39 cellular contexts compared by ENCODE assay signal in genomic region chr21:15793109-15793508, GRCh38.
"Had no signal": no experiment of that assay in that cellular context is flagged by ENCODE, and none has a peak within 500 bp of the region (broad histone marks: within the 10 kb centered on the region; RNA-seq: fewer than 3 reads in every experiment).

No MANE protein-coding gene starts in this region.

- FAIRE-seq: bronchial epithelial cell, TTC549 had no signal

- H3K36me3 Mint-ChIP-seq: WTC11 had no signal

- H3K27me3 ChIP-seq: ascending aorta, cardiac muscle cell had no signal

- H3K9me3 Mint-ChIP-seq: activated CD4-positive, alpha-beta memory T cell treated with anti-CD3 and anti-CD28 coated beads, Interleukin-2, amount 10 ng/mL, durations not matched to agents 7 days and 5 days; activated CD4-positive, alpha-beta T cell treated with anti-CD3 and anti-CD28 coated beads, Interleukin-2, amount 10 ng/mL, durations not matched to agents 7 days and 5 days; activated naive CD4-positive, alpha-beta T cell treated with anti-CD3 and anti-CD28 coated beads, Interleukin-2, amount 10 ng/mL, durations not matched to agents 7 days and 5 days; activated naive CD4-positive, alpha-beta T cell treated with anti-CD3 and anti-CD28 coated beads, Interleukin-2, amount 50 U/mL, for 24 hours; activated naive CD8-positive, alpha-beta T cell treated with anti-CD3 and anti-CD28 coated beads, Interleukin-2, amount 10 ng/mL, durations not matched to agents 7 days and 5 days; activated naive CD8-positive, alpha-beta T cell treated with anti-CD3 and anti-CD28 coated beads, Interleukin-2, amount 50 U/mL, for 24 hours; activated T-cell treated with anti-CD3 and anti-CD28 coated beads, Interleukin-2, amount 50 U/mL, for 24 hours; activated T-helper 2 cell treated with anti-CD3 and anti-CD28 coated beads, Interferon-gamma antibody, Interleukin-2, Interleukin-4, amounts not matched to agents 10 μg/mL and 5 μg/mL and 100 μg/mL, durations not matched to agents 14 hours and 24 hours and 36 hours; brain; central memory CD8-positive, alpha-beta T cell; T-helper 1 cell treated with Interleukin-12 subunit alpha and Interleukin-12 subunit beta and Interleukin-4 antibody, amounts not matched to agents 30 μg/mL and 1 μg/mL, for 36 hours; T-helper 2 cell treated with Interferon-gamma antibody and Interleukin-4, amounts not matched to agents 5 μg/mL and 100 μg/mL, for 36 hours; WTC11 had no signal

- DNase-seq: activated CD4-positive, alpha-beta memory T cell treated with anti-CD3 and anti-CD28 coated beads, Interleukin-2, amount 10 ng/mL, durations not matched to agents 7 days and 5 days; activated CD4-positive, alpha-beta T cell treated with anti-CD3 and anti-CD28 coated beads for 1 hour; activated CD4-positive, alpha-beta T cell treated with anti-CD3 and anti-CD28 coated beads for 36 hours; activated CD4-positive, alpha-beta T cell treated with anti-CD3 and anti-CD28 coated beads for 48 hours; activated CD4-positive, alpha-beta T cell treated with anti-CD3 and anti-CD28 coated beads, Interleukin-2, amount 10 ng/mL, durations not matched to agents 7 days and 5 days; activated CD4-positive, alpha-beta T cell treated with anti-CD3 and anti-CD28 coated beads, Interleukin-2, amount 50 U/mL, for 48 hours; activated CD4-positive, CD25-positive, alpha-beta regulatory T cell; activated CD8-positive, alpha-beta memory T cell treated with anti-CD3 and anti-CD28 coated beads for 24 hours; activated CD8-positive, alpha-beta memory T cell treated with anti-CD3 and anti-CD28 coated beads, Interleukin-2, amount 10 ng/mL, durations not matched to agents 7 days and 5 days; activated CD8-positive, alpha-beta memory T cell treated with anti-CD3 and anti-CD28 coated beads, Interleukin-2, amount 50 U/mL, for 48 hours; activated CD8-positive, alpha-beta T cell treated with anti-CD3 and anti-CD28 coated beads, Interleukin-2, amount 10 ng/mL, durations not matched to agents 7 days and 5 days; activated effector memory CD4-positive, alpha-beta T cell treated with Interleukin-2 at 50 U/mL for 16 hours; activated gamma-delta T cell; activated naive CD4-positive, alpha-beta T cell treated with anti-CD3 and anti-CD28 coated beads, Interleukin-2, amount 10 ng/mL, durations not matched to agents 7 days and 5 days; activated naive CD4-positive, alpha-beta T cell treated with Interleukin-2 at 50 U/mL for 16 hours; activated naive CD8-positive, alpha-beta T cell treated with anti-CD3 and anti-CD28 coated beads, Interleukin-2, amount 10 ng/mL, durations not matched to agents 7 days and 5 days; activated naive CD8-positive, alpha-beta T cell treated with anti-CD3 and anti-CD28 coated beads, Interleukin-2, amount 50 U/mL, for 24 hours; activated T-cell treated with anti-CD3 and anti-CD28 coated beads, Interleukin-2, amount 50 U/mL, for 24 hours; activated T-cell treated with anti-CD3 and anti-CD28 coated beads, Interleukin-2, amount 50 U/mL, for 48 hours; amygdala; anterior cingulate cortex; caudate nucleus; cerebellar nuclear complex; T-helper 2 cell; T-helper 9 cell; WERI-Rb-1 had no signal

- H3K36me3 ChIP-seq: ascending aorta, cardiac muscle cell, WERI-Rb-1 had no signal

- H3K4me1 ChIP-seq: ascending aorta had no signal

- H3K4me3 Mint-ChIP-seq: activated CD4-positive, alpha-beta memory T cell treated with anti-CD3 and anti-CD28 coated beads, Interleukin-2, amount 10 ng/mL, durations not matched to agents 7 days and 5 days; activated CD4-positive, alpha-beta T cell treated with anti-CD3 and anti-CD28 coated beads for 36 hours; activated CD4-positive, alpha-beta T cell treated with anti-CD3 and anti-CD28 coated beads, Interleukin-2, amount 10 ng/mL, durations not matched to agents 7 days and 5 days; activated CD8-positive, alpha-beta memory T cell treated with anti-CD3 and anti-CD28 coated beads, Interleukin-2, amount 10 ng/mL, durations not matched to agents 7 days and 5 days; activated CD8-positive, alpha-beta T cell treated with anti-CD3 and anti-CD28 coated beads, Interleukin-2, amount 10 ng/mL, durations not matched to agents 7 days and 5 days; activated naive CD4-positive, alpha-beta T cell treated with anti-CD3 and anti-CD28 coated beads, Interleukin-2, amount 10 ng/mL, durations not matched to agents 7 days and 5 days; activated naive CD4-positive, alpha-beta T cell treated with anti-CD3 and anti-CD28 coated beads, Interleukin-2, amount 50 U/mL, for 24 hours; activated naive CD8-positive, alpha-beta T cell; activated naive CD8-positive, alpha-beta T cell treated with anti-CD3 and anti-CD28 coated beads, Interleukin-2, amount 10 ng/mL, durations not matched to agents 7 days and 5 days; activated naive CD8-positive, alpha-beta T cell treated with anti-CD3 and anti-CD28 coated beads, Interleukin-2, amount 50 U/mL, for 24 hours; activated T-cell treated with anti-CD3 and anti-CD28 coated beads, Interleukin-2, amount 50 U/mL, for 24 hours; brain; central memory CD8-positive, alpha-beta T cell; T-helper 1 cell treated with Interleukin-12 subunit alpha and Interleukin-12 subunit beta and Interleukin-4 antibody, amounts not matched to agents 30 μg/mL and 1 μg/mL, for 36 hours; T-helper 2 cell treated with Interferon-gamma antibody and Interleukin-4, amounts not matched to agents 5 μg/mL and 100 μg/mL, for 36 hours; WTC11 had no signal

- H3K27ac Mint-ChIP-seq: activated CD4-positive, alpha-beta memory T cell treated with anti-CD3 and anti-CD28 coated beads, Interleukin-2, amount 10 ng/mL, durations not matched to agents 7 days and 5 days; activated CD4-positive, alpha-beta T cell treated with anti-CD3 and anti-CD28 coated beads for 36 hours; activated CD4-positive, alpha-beta T cell treated with anti-CD3 and anti-CD28 coated beads, Interleukin-2, amount 10 ng/mL, durations not matched to agents 7 days and 5 days; activated CD8-positive, alpha-beta memory T cell treated with anti-CD3 and anti-CD28 coated beads, Interleukin-2, amount 10 ng/mL, durations not matched to agents 7 days and 5 days; activated CD8-positive, alpha-beta T cell treated with anti-CD3 and anti-CD28 coated beads, Interleukin-2, amount 10 ng/mL, durations not matched to agents 7 days and 5 days; activated naive CD4-positive, alpha-beta T cell treated with anti-CD3 and anti-CD28 coated beads, Interleukin-2, amount 10 ng/mL, durations not matched to agents 7 days and 5 days; activated naive CD4-positive, alpha-beta T cell treated with anti-CD3 and anti-CD28 coated beads, Interleukin-2, amount 50 U/mL, for 24 hours; activated naive CD8-positive, alpha-beta T cell; activated naive CD8-positive, alpha-beta T cell treated with anti-CD3 and anti-CD28 coated beads, Interleukin-2, amount 10 ng/mL, durations not matched to agents 7 days and 5 days; activated naive CD8-positive, alpha-beta T cell treated with anti-CD3 and anti-CD28 coated beads, Interleukin-2, amount 50 U/mL, for 24 hours; activated T-cell treated with anti-CD3 and anti-CD28 coated beads, Interleukin-2, amount 50 U/mL, for 24 hours; activated T-helper 2 cell treated with anti-CD3 and anti-CD28 coated beads, Interferon-gamma antibody, Interleukin-2, Interleukin-4, amounts not matched to agents 10 μg/mL and 5 μg/mL and 100 μg/mL, durations not matched to agents 14 hours and 24 hours and 36 hours; T-helper 1 cell treated with Interleukin-12 subunit alpha and Interleukin-12 subunit beta and Interleukin-4 antibody, amounts not matched to agents 30 μg/mL and 1 μg/mL, for 36 hours; T-helper 2 cell treated with Interferon-gamma antibody and Interleukin-4, amounts not matched to agents 5 μg/mL and 100 μg/mL, for 36 hours; WTC11 had no signal

- H3K9me3 ChIP-seq: ascending aorta had no signal

- H3K4me1 Mint-ChIP-seq: brain had no signal

- ATAC-seq: activated CD4-positive, alpha-beta T cell treated with anti-CD3 and anti-CD28 coated beads for 36 hours; activated CD4-positive, CD25-positive, alpha-beta regulatory T cell treated with anti-CD3 and anti-CD28 coated beads, Interleukin-2, amount 50 U/mL, for 24 hours; activated CD8-positive, alpha-beta memory T cell treated with anti-CD3 and anti-CD28 coated beads, Interleukin-2, amount 10 ng/mL, durations not matched to agents 7 days and 5 days; activated CD8-positive, alpha-beta T cell treated with anti-CD3 and anti-CD28 coated beads, Interleukin-2, amount 10 ng/mL, durations not matched to agents 7 days and 5 days; activated naive CD8-positive, alpha-beta T cell treated with anti-CD3 and anti-CD28 coated beads, Interleukin-2, amount 50 U/mL, for 24 hours; WTC11 had no signal

- H3K4me3 ChIP-seq: ascending aorta, cardiac muscle cell had no signal

- H3K27ac ChIP-seq: ascending aorta, cardiac muscle cell, WERI-Rb-1 had no signal

- H3K27me3 Mint-ChIP-seq: activated CD4-positive, alpha-beta memory T cell treated with anti-CD3 and anti-CD28 coated beads, Interleukin-2, amount 10 ng/mL, durations not matched to agents 7 days and 5 days; activated CD4-positive, alpha-beta T cell treated with anti-CD3 and anti-CD28 coated beads for 36 hours; activated CD4-positive, alpha-beta T cell treated with anti-CD3 and anti-CD28 coated beads, Interleukin-2, amount 10 ng/mL, durations not matched to agents 7 days and 5 days; activated CD8-positive, alpha-beta memory T cell treated with anti-CD3 and anti-CD28 coated beads, Interleukin-2, amount 10 ng/mL, durations not matched to agents 7 days and 5 days; activated naive CD4-positive, alpha-beta T cell treated with anti-CD3 and anti-CD28 coated beads, Interleukin-2, amount 10 ng/mL, durations not matched to agents 7 days and 5 days; activated naive CD4-positive, alpha-beta T cell treated with anti-CD3 and anti-CD28 coated beads, Interleukin-2, amount 50 U/mL, for 24 hours; activated naive CD8-positive, alpha-beta T cell; activated naive CD8-positive, alpha-beta T cell treated with anti-CD3 and anti-CD28 coated beads, Interleukin-2, amount 10 ng/mL, durations not matched to agents 7 days and 5 days; activated naive CD8-positive, alpha-beta T cell treated with anti-CD3 and anti-CD28 coated beads, Interleukin-2, amount 50 U/mL, for 24 hours; activated T-cell treated with anti-CD3 and anti-CD28 coated beads, Interleukin-2, amount 50 U/mL, for 24 hours; brain; central memory CD8-positive, alpha-beta T cell had no signal
